1 cellular context compared by ENCODE assay signal in genomic region chr22:46012881-46013281, GRCh38.
TF ChIP-seq lines count a peak whose summit lies in the region.

No MANE protein-coding gene starts in this region.

TF ChIP-seq in IMR-90, 13 proteins besides CTCF, POLR2A, EP300 and RAD21 (continued from another document):
- TF ChIP-seq BHLHE40 (IDR thresholded peaks at IDR 0.05; ENCODE audit: low read depth, low read length), result no peak
- no peak for TF ChIP-seq MAFK (IDR thresholded peaks at IDR 0.05; ENCODE audit: low read depth, low read length)
- no peak for TF ChIP-seq MAZ (IDR thresholded peaks at IDR 0.05; ENCODE audit: borderline replicate concordance, low read depth, low read length)
- no peak for TF ChIP-seq NFE2L2 (IDR thresholded peaks at IDR 0.05; ENCODE audit: low read depth, low read length)
- no peak for TF ChIP-seq RFX5 (IDR thresholded peaks at IDR 0.05; ENCODE audit: low read depth, low read length)
